8 cellular contexts compared by ENCODE assay signal in the genomic region with DNA sequence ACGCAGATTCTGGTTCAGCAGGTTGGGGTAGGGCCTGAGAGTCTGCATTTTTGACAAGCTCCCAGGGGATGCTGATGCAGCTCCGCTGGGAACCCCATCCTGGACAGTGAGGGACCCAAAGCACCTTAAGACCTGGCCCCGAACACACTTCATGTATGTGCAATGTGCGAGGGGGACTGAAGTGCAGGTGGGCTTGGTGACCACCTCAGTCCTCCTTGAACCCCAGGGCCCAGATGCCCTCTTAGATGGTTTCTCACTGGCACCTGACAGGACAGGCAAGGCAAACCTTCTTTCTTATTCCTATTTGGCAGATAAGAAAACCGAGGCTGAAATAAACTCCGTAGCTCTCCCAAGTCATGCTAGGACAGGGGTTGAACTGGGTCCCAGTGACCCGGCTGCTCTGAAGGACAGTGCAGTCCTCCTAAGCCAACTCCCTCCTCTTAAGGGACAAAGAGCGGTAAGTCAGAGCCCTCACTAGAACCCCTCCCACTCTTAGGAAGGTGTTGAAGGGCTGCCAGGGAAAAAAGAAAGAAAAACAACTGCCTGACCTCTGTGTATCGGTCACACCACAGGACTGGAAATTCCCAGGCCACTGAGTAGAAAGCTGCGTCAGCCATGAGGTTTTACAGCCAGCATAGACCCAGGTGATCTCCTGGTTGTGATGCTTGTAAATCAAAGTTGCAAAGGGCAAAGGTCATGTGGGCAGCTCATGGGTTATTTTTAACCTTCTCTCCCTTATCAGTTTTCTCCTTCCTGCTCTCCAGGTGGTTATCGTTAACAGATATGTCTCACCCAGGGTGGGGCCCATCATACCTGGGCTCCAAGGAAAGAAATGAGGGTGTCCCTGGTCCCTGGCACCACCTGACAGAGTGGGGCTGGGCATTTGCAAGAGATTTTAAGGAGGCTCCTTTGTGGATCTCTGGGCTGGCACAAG.
DNase-seq lines count a peak whose midpoint lies in the region; ATAC-seq, FAIRE-seq and TF ChIP-seq lines count a peak whose summit lies in the region.

No MANE protein-coding gene starts in this region.

- H3K4me1 ChIP-seq in HAP-1: no peaks in the 10 kb centered on the region

- peak; percentile 88 for ATAC-seq in GM21717 (IDR thresholded peaks at IDR 0.05; ENCODE audit: unreplicated experiment)

- peak; percentile 45 for FAIRE-seq in colon (lab: Jason Lieb, UNC)

- in situ Hi-C loops in GM13977 (cut with MboI; ENCODE audit: low pct_unique_long_range_greater_than_20kb, low sequenced_read_pairs, unreplicated experiment) (no loop called here), HAP-1 (cut with MboI; ENCODE audit: low sequenced_read_pairs) (no loop called here)

- peak; percentile 73 for DNase-seq in GM13977 (ENCODE audit: low spot score)
- peak; percentile 43 for DNase-seq in LNCaP clone FGC (ENCODE audit: low read depth)
- DNase-seq in non-pigmented ciliary epithelial cell (ENCODE audit: low read depth): peak; percentile 95
- DNase-seq in HAP-1 (ENCODE audit: low spot score in 2 of 2): no peak
- no peak for DNase-seq in cortex of kidney (lab: John Stamatoyannopoulos, UW)
- no peak for DNase-seq in NCI-H345 (lab: John Stamatoyannopoulos, UW)

- no peak for TF ChIP-seq CTCF in GM13977 (IDR thresholded peaks at IDR 0.05; ENCODE audit: extremely low read depth, insufficient read depth, missing control alignments)
- TF ChIP-seq CTCF in LNCaP clone FGC (IDR thresholded peaks at IDR 0.05; ENCODE audit: control insufficient read depth, extremely low read depth, insufficient read depth): no peak

- H3K4me3 ChIP-seq in LNCaP clone FGC (ENCODE audit: low read depth, low read length) (no peak overlapping the region), HAP-1 (no peak overlapping the region)

- no peaks in the 10 kb centered on the region for H3K27me3 ChIP-seq in HAP-1 (ENCODE audit: low read depth)

- no peaks in the 10 kb centered on the region for H3K36me3 ChIP-seq in HAP-1 (replicated peaks)

- no peaks in the 10 kb centered on the region for H3K9me3 ChIP-seq in HAP-1

Comparison
In these comparisons a context has a peak if more than half of its experiments do, and no peak if none do; other contexts are left out.
1. DNase-seq: peak in GM13977 (single experiment), LNCaP clone FGC (single experiment) and non-pigmented ciliary epithelial cell (single experiment); none in HAP-1 (0 of 2), cortex of kidney (single experiment) and NCI-H345 (single experiment).